ENCODE assay signal across 1 cellular context in genomic region chr20:46689082-46689753, GRCh38.
TF ChIP-seq lines count a peak whose summit lies in the region.

Gene TP53RK, minus strand, starts transcription at chr20:46689444. Its CDS starts 30 bp downstream, at chr20:46689414.

TF ChIP-seq in HepG2, 621 proteins besides CTCF, POLR2A, EP300 and RAD21 (continued from another document and continues in another):
- TF ChIP-seq ZNF383 (CRISPR knock-in tag; IDR thresholded peaks at IDR 0.05; ENCODE audit: borderline replicate concordance) (0 out of 2 replicates have a peak, but pooled peaks have one; percentile 5), RAD51 (IDR thresholded peaks at IDR 0.05; ENCODE audit: borderline replicate concordance) (no peak), TBL1XR1 (IDR thresholded peaks at IDR 0.05; ENCODE audit: borderline replicate concordance, low read length, partially characterized antibody) (no peak), ZNF446 (CRISPR knock-in tag; IDR thresholded peaks at IDR 0.05) (0 out of 2 replicates have a peak, but pooled peaks have one; percentile 81), NFIB (CRISPR knock-in tag; IDR thresholded peaks at IDR 0.05; ENCODE audit: borderline replicate concordance) (no peak), ZNF101 (CRISPR knock-in tag; IDR thresholded peaks at IDR 0.05; ENCODE audit: borderline replicate concordance, low read depth) (0 out of 2 replicates have a peak, but pooled peaks have one; percentile 14), HNRNPL (IDR thresholded peaks at IDR 0.05; ENCODE audit: low read depth, low read length) (peak; percentile 37; the same call in 1 of the 2 replicates), NR3C1 (CRISPR knock-in tag; IDR thresholded peaks at IDR 0.05) (no peak), TCF7L2 (IDR thresholded peaks at IDR 0.05; ENCODE audit: low read depth, low read length) (no peak), CREB1 (IDR thresholded peaks at IDR 0.05) (no peak), CREB1 (CRISPR knock-in tag; IDR thresholded peaks at IDR 0.05) (peak; percentile 53; the same call in 1 of the 2 replicates), DNMT1 (CRISPR knock-in tag; IDR thresholded peaks at IDR 0.05) (0 out of 2 replicates have a peak, but pooled peaks have one; percentile 50), IRF9 (CRISPR knock-in tag; IDR thresholded peaks at IDR 0.05; ENCODE audit: borderline replicate concordance) (peak; percentile 96; the same call in 1 of the 2 replicates), CENPX (CRISPR knock-in tag; IDR thresholded peaks at IDR 0.05) (no peak), DMTF1 (CRISPR knock-in tag; IDR thresholded peaks at IDR 0.05) (no peak), MAF1 (CRISPR knock-in tag; IDR thresholded peaks at IDR 0.05; ENCODE audit: borderline replicate concordance) (no peak; the same call in 1 of the 2 replicates), ZSCAN31 (CRISPR knock-in tag; IDR thresholded peaks at IDR 0.05; ENCODE audit: low read depth) (no peak; the same call in 1 of the 2 replicates), SP1 (IDR thresholded peaks at IDR 0.05) (no peak), SP1 (CRISPR knock-in tag; IDR thresholded peaks at IDR 0.05) (peak; percentile 36; the same call in 1 of the 2 replicates), ZNF678 (CRISPR knock-in tag; IDR thresholded peaks at IDR 0.05) (no peak), TCF12 (IDR thresholded peaks at IDR 0.05) (no peak), TCF12 (CRISPR knock-in tag; IDR thresholded peaks at IDR 0.05) (peak; percentile 75; the same call in 1 of the 2 replicates), SETDB1 (CRISPR knock-in tag; IDR thresholded peaks at IDR 0.05; ENCODE audit: borderline replicate concordance) (no peak; the same call in 1 of the 2 replicates), ARHGAP35 (CRISPR knock-in tag; IDR thresholded peaks at IDR 0.05; ENCODE audit: borderline replicate concordance) (peak; percentile 74; the same call in 1 of the 2 replicates), ZUFSP (CRISPR knock-in tag; IDR thresholded peaks at IDR 0.05; ENCODE audit: borderline replicate concordance) (no peak), KDM5B (CRISPR knock-in tag; IDR thresholded peaks at IDR 0.05; ENCODE audit: borderline replicate concordance) (peak; percentile 99), RBM39 (IDR thresholded peaks at IDR 0.05; ENCODE audit: low read depth, low read length, poor library complexity, severe bottlenecking) (no peak), YY1 (IDR thresholded peaks at IDR 0.05; ENCODE audit: insufficient read depth, insufficient replicate concordance, low read depth, low read length) (peak; percentile 93), ZNF18 (CRISPR knock-in tag; IDR thresholded peaks at IDR 0.05; ENCODE audit: insufficient replicate concordance) (peak; percentile 57), E2F2 (CRISPR knock-in tag; IDR thresholded peaks at IDR 0.05; ENCODE audit: borderline replicate concordance) (peak; percentile 7; the same call in 1 of the 2 replicates), RFX1 (IDR thresholded peaks at IDR 0.05) (no peak), ZBTB7A (CRISPR knock-in tag; IDR thresholded peaks at IDR 0.05) (peak; percentile 44; the same call in 1 of the 2 replicates), ZNF720 (CRISPR knock-in tag; IDR thresholded peaks at IDR 0.05) (0 out of 2 replicates have a peak, but pooled peaks have one; percentile 60), ZNF513 (CRISPR knock-in tag; conservative IDR thresholded peaks at IDR 0.05) (no peak; the same call in 1 of the 2 replicates), ZBTB46 (CRISPR knock-in tag; IDR thresholded peaks at IDR 0.05; ENCODE audit: borderline replicate concordance) (no peak), PLRG1 (conservative IDR thresholded peaks at IDR 0.05) (no peak), CSRNP1 (CRISPR knock-in tag; IDR thresholded peaks at IDR 0.05) (peak; percentile 80; the same call in 1 of the 2 replicates), RXRB (CRISPR knock-in tag; IDR thresholded peaks at IDR 0.05; ENCODE audit: borderline replicate concordance) (peak; percentile 47; the same call in 1 of the 2 replicates), ELF3 (CRISPR knock-in tag; IDR thresholded peaks at IDR 0.05) (peak; percentile 81), IRX3 (CRISPR knock-in tag; IDR thresholded peaks at IDR 0.05; ENCODE audit: borderline replicate concordance, low read depth) (peak; percentile 81; the same call in 1 of the 2 replicates), NFYC (CRISPR knock-in tag; IDR thresholded peaks at IDR 0.05) (no peak), BRCA1 (CRISPR knock-in tag; IDR thresholded peaks at IDR 0.05) (peak; percentile 80; the same call in 1 of the 2 replicates), ZNF530 (CRISPR knock-in tag; IDR thresholded peaks at IDR 0.05; ENCODE audit: low read depth) (peak; percentile 82; the same call in 1 of the 2 replicates), ATF3 (CRISPR knock-in tag; IDR thresholded peaks at IDR 0.05) (no peak; the same call in none of the 2 replicates), ZNF24 (IDR thresholded peaks at IDR 0.05) (no peak), ZFY (CRISPR knock-in tag; IDR thresholded peaks at IDR 0.05) (peak; percentile 99), MXI1 (IDR thresholded peaks at IDR 0.05; ENCODE audit: borderline replicate concordance, low read depth, low read length) (peak; percentile 26; the same call in 1 of the 3 replicates), YEATS2 (CRISPR knock-in tag; IDR thresholded peaks at IDR 0.05; ENCODE audit: borderline replicate concordance) (peak; percentile 93), ZMYM4 (CRISPR knock-in tag; IDR thresholded peaks at IDR 0.05) (peak; percentile 73; the same call in 1 of the 2 replicates), ZFP36L1 (CRISPR knock-in tag; IDR thresholded peaks at IDR 0.05) (peak; percentile 90; the same call in 1 of the 2 replicates), TGIF2 (CRISPR knock-in tag; IDR thresholded peaks at IDR 0.05) (0 out of 2 replicates have a peak, but pooled peaks have one; percentile 11), ARNTL (CRISPR knock-in tag; IDR thresholded peaks at IDR 0.05) (no peak; the same call in none of the 2 replicates), ZNF891 (CRISPR knock-in tag; IDR thresholded peaks at IDR 0.05) (peak; percentile 92)
